Comparison of ENCODE assay signal across 22 cellular contexts in the genomic region with DNA sequence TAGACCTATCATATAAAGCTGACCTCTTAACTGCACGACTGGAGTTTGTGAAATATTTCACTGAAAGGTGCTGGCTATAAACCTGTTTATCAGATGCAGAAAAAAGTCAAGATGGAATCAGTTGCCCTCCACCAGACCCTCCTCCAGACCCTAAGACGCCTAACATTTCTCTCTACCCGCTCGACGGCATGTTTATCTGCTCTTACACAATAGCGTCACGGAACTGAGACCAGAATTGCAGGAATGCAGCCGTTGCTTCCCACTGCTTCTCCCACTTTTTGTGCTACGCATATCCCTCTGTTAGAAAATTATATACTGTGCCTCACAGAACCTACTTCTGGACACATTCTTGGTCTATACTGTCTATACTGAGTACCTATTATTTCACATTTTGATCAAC. TPM values are rescaled to one million over a fixed set of nuclear protein-coding genes. Genes with fewer than 3 reads are reported as not detected.
"Had no signal": no experiment of that assay in that cellular context is flagged by ENCODE, and none has a peak within 500 bp of the region (broad histone marks: within the 10 kb centered on the region; RNA-seq: fewer than 3 reads in every experiment).

No MANE protein-coding gene starts in this region.

- H3K4me2 ChIP-seq: hepatocyte had no signal

- DNase-seq: activated CD4-positive, alpha-beta T cell treated with anti-CD3 and anti-CD28 coated beads, Interleukin-2, amount 50 U/mL, for 1 hour; activated CD4-positive, CD25-positive, alpha-beta regulatory T cell treated with anti-CD3 and anti-CD28 coated beads, Interleukin-2, amount 50 U/mL, for 72 hours; activated CD8-positive, alpha-beta memory T cell treated with anti-CD3 and anti-CD28 coated beads, Interleukin-2, amount 50 U/mL, for 4 hours; activated naive CD4-positive, alpha-beta T cell treated with anti-CD3 and anti-CD28 coated beads for 36 hours; activated naive CD8-positive, alpha-beta T cell treated with anti-CD3 and anti-CD28 coated beads, Interleukin-2, amount 50 U/mL, for 24 hours; activated T-cell treated with anti-CD3 and anti-CD28 coated beads, Interleukin-2, amount 50 U/mL, for 4 hours; cerebellar nuclear complex; effector CD4-positive, alpha-beta T cell; esophagus squamous epithelium; psoas muscle; sigmoid colon; spleen; stimulated activated CD8-positive, alpha-beta memory T cell treated with anti-CD3 and anti-CD28 coated beads, Interleukin-4, amount 100 ng/mL, for 48 hours; stimulated activated naive CD4-positive, alpha-beta T cell; T-cell had no signal

- H3K9me3 ChIP-seq: ascending aorta, left lung, psoas muscle, sigmoid colon had no signal

- H2AFZ ChIP-seq: hepatocyte had no signal

- H3K27me3 ChIP-seq: ascending aorta, esophagus squamous epithelium, hepatocyte, sigmoid colon, spleen had no signal

- ATAC-seq: activated naive CD8-positive, alpha-beta T cell treated with anti-CD3 and anti-CD28 coated beads, Interleukin-2, amount 50 U/mL, for 24 hours; activated T-cell treated with anti-CD3 and anti-CD28 coated beads, Interleukin-2, amount 50 U/mL, for 4 hours; left lung; psoas muscle; SK-N-SH treated with all-trans-retinoic acid at 6 μM for 48 hours; T-cell had no signal

- H3K27ac ChIP-seq: ascending aorta, esophagus squamous epithelium, hepatocyte, left lung, psoas muscle, sigmoid colon, spleen had no signal

- H3K36me3 ChIP-seq: ascending aorta, esophagus squamous epithelium, left lung, sigmoid colon, spleen had no signal

- H3K4me3 ChIP-seq: ascending aorta, esophagus squamous epithelium, hepatocyte, left lung, psoas muscle, sigmoid colon, spleen had no signal

- H3K4me1 ChIP-seq: ascending aorta, left lung, psoas muscle, sigmoid colon had no signal

RNA-seq across cellular contexts. Expression of a gene that starts 28.2 kb away (rescaled TPM):
- total RNA-seq: activated naive CD4-positive, alpha-beta T cell treated with anti-CD3 and anti-CD28 coated beads for 36 hours; left lung; lung microvascular endothelial cell; myocyte; psoas muscle had no signal

RNA-seq across cellular contexts. Expression of a gene that starts 58.0 kb away (rescaled TPM):
- total RNA-seq: activated naive CD4-positive, alpha-beta T cell treated with anti-CD3 and anti-CD28 coated beads for 36 hours; activated T-cell treated with anti-CD3 and anti-CD28 coated beads, Interleukin-2, amount 50 U/mL, for 4 hours; ascending aorta; esophagus squamous epithelium; lung microvascular endothelial cell; myocyte; osteocyte; T-cell had no signal
